In the genomic region with DNA sequence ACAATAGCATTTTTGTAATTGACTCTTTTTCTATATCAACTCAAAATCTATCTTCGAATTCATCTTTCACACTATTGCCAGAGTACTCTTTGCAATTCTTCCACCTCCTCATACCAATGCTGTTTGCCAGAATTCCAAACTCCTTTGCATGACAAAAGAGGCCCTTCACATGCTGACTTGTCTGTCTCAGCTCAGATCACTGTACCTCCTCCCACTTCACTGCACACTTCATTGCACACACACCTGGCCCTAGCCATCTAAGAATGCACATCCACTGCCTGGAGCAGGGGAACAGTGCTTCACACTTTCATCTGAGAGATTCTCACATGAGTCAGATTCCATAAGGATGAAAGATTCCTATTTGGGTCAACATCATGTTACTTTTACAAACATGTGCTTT, we compare ENCODE assay signal across 13 cellular contexts. TPM values are rescaled to one million over a fixed set of nuclear protein-coding genes. Genes with fewer than 3 reads are reported as not detected.
DNase-seq lines count a peak whose midpoint lies in the region; ATAC-seq and TF ChIP-seq lines count a peak whose summit lies in the region.
"Had no signal": no experiment of that assay in that cellular context is flagged by ENCODE, and none has a peak within 500 bp of the region (broad histone marks: within the 10 kb centered on the region; RNA-seq: fewer than 3 reads in every experiment).

No MANE protein-coding gene starts in this region.

- H3K36me3 Mint-ChIP-seq in CD4-positive, alpha-beta memory T cell: no peaks in the 10 kb centered on the region
- H3K36me3 Mint-ChIP-seq: activated naive CD8-positive, alpha-beta T cell treated with anti-CD3 and anti-CD28 coated beads, Interleukin-2, amount 10 ng/mL, durations not matched to agents 7 days and 5 days had no signal

- H3K79me2 ChIP-seq in hepatocyte: no peaks in the 10 kb centered on the region

- no peaks in the 10 kb centered on the region for H3K9me3 ChIP-seq in hepatocyte (ENCODE audit: low read depth)
- H3K9me3 ChIP-seq in CD4-positive, alpha-beta memory T cell (ENCODE audit: control insufficient read depth in 1 of 2, low read length in 2 of 2): no peaks in the 10 kb centered on the region
- H3K9me3 ChIP-seq: vagina had no signal

- H3K27ac Mint-ChIP-seq in CD4-positive, alpha-beta memory T cell: no peak overlapping the region
- H3K27ac Mint-ChIP-seq: activated CD4-positive, alpha-beta T cell treated with anti-CD3 and anti-CD28 coated beads, Interleukin-2, amount 10 ng/mL, durations not matched to agents 7 days and 5 days; activated naive CD8-positive, alpha-beta T cell treated with anti-CD3 and anti-CD28 coated beads, Interleukin-2, amount 10 ng/mL, durations not matched to agents 7 days and 5 days had no signal

- H3K4me2 ChIP-seq in hepatocyte: no peak overlapping the region

- no peaks in the 10 kb centered on the region for H3K36me3 ChIP-seq in hepatocyte (replicated peaks; ENCODE audit: insufficient read depth, low read depth)
- H3K36me3 ChIP-seq in CD4-positive, alpha-beta memory T cell (ENCODE audit: insufficient read depth, low read length): no peaks in the 10 kb centered on the region
- H3K36me3 ChIP-seq: vagina had no signal

- no peaks in the 10 kb centered on the region for H3K9me3 Mint-ChIP-seq in CD4-positive, alpha-beta memory T cell
- H3K9me3 Mint-ChIP-seq: activated CD4-positive, alpha-beta T cell treated with anti-CD3 and anti-CD28 coated beads, Interleukin-2, amount 10 ng/mL, durations not matched to agents 7 days and 5 days; activated naive CD8-positive, alpha-beta T cell treated with anti-CD3 and anti-CD28 coated beads, Interleukin-2, amount 10 ng/mL, durations not matched to agents 7 days and 5 days had no signal

- H3K9me2 ChIP-seq in hepatocyte (replicated peaks; ENCODE audit: insufficient read depth): no peaks in the 10 kb centered on the region

- in situ Hi-C loops in Caki2 (cut with HindIII; ENCODE audit: low pct_unique_long_range_greater_than_20kb, low sequenced_read_pairs): no loop called here
- in situ Hi-C loops in astrocyte of the cerebellum (cut with HindIII; ENCODE audit: low sequenced_read_pairs): no loop called here

- no peak overlapping the region for H3K4me3 ChIP-seq in astrocyte of the cerebellum (ENCODE audit: low read depth, low read length)
- no peak overlapping the region for H3K4me3 ChIP-seq in hepatocyte
- no peak overlapping the region for H3K4me3 ChIP-seq in CD4-positive, alpha-beta memory T cell (ENCODE audit: low read length in 2 of 2)
- H3K4me3 ChIP-seq: vagina had no signal

- no peaks in the 10 kb centered on the region for H3K27me3 ChIP-seq in hepatocyte
- H3K27me3 ChIP-seq in CD4-positive, alpha-beta memory T cell (ENCODE audit: insufficient read depth, low read length): no peaks in the 10 kb centered on the region
- H3K27me3 ChIP-seq: vagina had no signal

- CTCF ChIA-PET in CD4-positive, alpha-beta memory T cell (lab: Charles Lee; ENCODE audit: partially characterized antibody): no interaction called here

- no peak overlapping the region for H3K4me3 Mint-ChIP-seq in CD4-positive, alpha-beta memory T cell
- H3K4me3 Mint-ChIP-seq: activated CD4-positive, alpha-beta T cell treated with anti-CD3 and anti-CD28 coated beads, Interleukin-2, amount 10 ng/mL, durations not matched to agents 7 days and 5 days; activated naive CD8-positive, alpha-beta T cell treated with anti-CD3 and anti-CD28 coated beads, Interleukin-2, amount 10 ng/mL, durations not matched to agents 7 days and 5 days had no signal

- intact Hi-C loops in CD4-positive, alpha-beta memory T cell (cut with micrococcal nuclease): no loop called here

- H3K27me3 Mint-ChIP-seq in CD4-positive, alpha-beta memory T cell: peaks cover 0 to 1% of the 10 kb centered on the region in 2 donors
- H3K27me3 Mint-ChIP-seq: activated naive CD8-positive, alpha-beta T cell treated with anti-CD3 and anti-CD28 coated beads, Interleukin-2, amount 10 ng/mL, durations not matched to agents 7 days and 5 days had no signal

- TF ChIP-seq CTCF in astrocyte of the cerebellum (IDR thresholded peaks at IDR 0.05; ENCODE audit: low read depth, low read length, missing control alignments) (no peak), hepatocyte (IDR thresholded peaks at IDR 0.05; ENCODE audit: poor library complexity) (no peak)

- peak; percentile 68 for ATAC-seq in GM21447 (IDR thresholded peaks at IDR 0.05; ENCODE audit: unreplicated experiment)
- peak; percentile 66 for ATAC-seq in HG03520 (IDR thresholded peaks at IDR 0.05; ENCODE audit: unreplicated experiment)
- ATAC-seq: left colon had no signal

- WGBS in hepatocyte (ENCODE audit: low lambda C conversion rate, missing lambda C conversion rate): 90% methylated on average over 1 of the region's 1 CpG

- DNase-seq in Caki2 (ENCODE audit: low read depth) (peak; percentile 64), astrocyte of the cerebellum (ENCODE audit: low read depth) (peak; percentile 49), hepatocyte (ENCODE audit: low spot score) (no peak), T-helper 9 cell (no peak), AG08396 (ENCODE audit: low spot score) (no peak)
- no peak for DNase-seq in CD4-positive, alpha-beta memory T cell
- DNase-seq: activated CD4-positive, alpha-beta T cell treated with anti-CD3 and anti-CD28 coated beads, Interleukin-2, amount 10 ng/mL, durations not matched to agents 7 days and 5 days; activated naive CD8-positive, alpha-beta T cell treated with anti-CD3 and anti-CD28 coated beads, Interleukin-2, amount 10 ng/mL, durations not matched to agents 7 days and 5 days; left colon; RPMI8226 had no signal

- POLR2A ChIA-PET in CD4-positive, alpha-beta memory T cell (lab: Charles Lee; ENCODE audit: partially characterized antibody): no interaction called here

- H3K27ac ChIP-seq in hepatocyte: no peak overlapping the region
- no peak overlapping the region for H3K27ac ChIP-seq in CD4-positive, alpha-beta memory T cell (ENCODE audit: low read depth, low read length)
- H3K27ac ChIP-seq: vagina had no signal

- H3K4me1 ChIP-seq in hepatocyte (ENCODE audit: insufficient read depth): peaks cover 8% of the 10 kb centered on the region
- no peaks in the 10 kb centered on the region for H3K4me1 ChIP-seq in CD4-positive, alpha-beta memory T cell (ENCODE audit: insufficient read depth, low read length)
- H3K4me1 ChIP-seq: vagina had no signal

- no peaks in the 10 kb centered on the region for H3K4me1 Mint-ChIP-seq in CD4-positive, alpha-beta memory T cell
- H3K4me1 Mint-ChIP-seq: activated CD4-positive, alpha-beta T cell treated with anti-CD3 and anti-CD28 coated beads, Interleukin-2, amount 10 ng/mL, durations not matched to agents 7 days and 5 days; activated naive CD8-positive, alpha-beta T cell treated with anti-CD3 and anti-CD28 coated beads, Interleukin-2, amount 10 ng/mL, durations not matched to agents 7 days and 5 days had no signal

- no peaks in the 10 kb centered on the region for H4K20me1 ChIP-seq in hepatocyte (ENCODE audit: insufficient read depth, poor library complexity, severe bottlenecking)

- H2AFZ ChIP-seq in hepatocyte: no peak overlapping the region

RNA-seq across cellular contexts. Expression of a gene that starts 56.5 kb away (rescaled TPM):
- 4.1 and 4.7 TPM in 2 replicates for total RNA-seq in Caki2 (2014; rRNA removed; shearing (Covaris generic); ENCODE audit: low replicate concordance)
- 16.8 and 21.2 TPM in 2 replicates for total RNA-seq in hepatocyte
- polyA plus RNA-seq in hepatocyte: 3.8 and 4.2 TPM in 2 replicates
- under 1 TPM; 0.28 to 0.84 TPM for total RNA-seq in CD4-positive, alpha-beta memory T cell
- under 1 TPM; 0.24 to 0.44 TPM for polyA plus RNA-seq in CD4-positive, alpha-beta memory T cell
- total RNA-seq: activated CD4-positive, alpha-beta T cell treated with anti-CD3 and anti-CD28 coated beads, Interleukin-2, amount 10 ng/mL, durations not matched to agents 7 days and 5 days had no signal

Comparison
In these comparisons a context has a peak if more than half of its experiments do, and no peak if none do; other contexts are left out.
1. DNase-seq: peak in Caki2 (single experiment) and astrocyte of the cerebellum (single experiment); none in hepatocyte (single experiment), CD4-positive, alpha-beta memory T cell (0 of 5), T-helper 9 cell (single experiment) and AG08396 (single experiment).